In genomic region chr7:132063800-132064199, GRCh38 we compare ENCODE assay signal across 22 cellular contexts.
"Had no signal": no experiment of that assay in that cellular context is flagged by ENCODE, and none has a peak within 500 bp of the region (broad histone marks: within the 10 kb centered on the region; RNA-seq: fewer than 3 reads in every experiment).

No MANE protein-coding gene starts in this region.

- ATAC-seq: esophagus mucosa; foreskin keratinocyte; left ventricle myocardium superior; lower lobe of right lung; natural killer cell; right lobe of liver; stimulated activated naive B cell treated with anti-CD40 and anti-IgM and Interleukin-4, amounts not matched to agents 10 μg/mL and 1 μg/mL and 100 μg/mL, for 72 hours had no signal

- H3K27me3 ChIP-seq: foreskin keratinocyte, right lobe of liver, tibial nerve, upper lobe of left lung had no signal

- H3K9me3 ChIP-seq: lower lobe of right lung, right lobe of liver, thoracic aorta, tibial nerve, upper lobe of left lung had no signal

- H3K27ac ChIP-seq: epithelial cell of prostate, foreskin keratinocyte, lower lobe of right lung, parathyroid adenoma, right lobe of liver, thoracic aorta, tibial nerve, upper lobe of left lung had no signal

- H3K4me1 Mint-ChIP-seq: endodermal cell; immature natural killer cell; natural killer cell; stimulated activated naive B cell treated with anti-CD40 and anti-IgM and Interleukin-4, amounts not matched to agents 10 μg/mL and 1 μg/mL and 100 μg/mL, for 72 hours had no signal

- H3K27me3 Mint-ChIP-seq: dendritic cell treated with granulocyte-macrophage colony-stimulating factor and Interleukin-4, amounts not matched to agents 40 ng/mL and 50 ng/mL, for 4 days; stimulated activated naive B cell treated with anti-CD40 and anti-IgM and Interleukin-4, amounts not matched to agents 10 μg/mL and 1 μg/mL and 100 μg/mL, for 72 hours had no signal

- H3K4me1 ChIP-seq: parathyroid adenoma, right lobe of liver, upper lobe of left lung had no signal

- H3K4me3 Mint-ChIP-seq: dendritic cell treated with granulocyte-macrophage colony-stimulating factor and Interleukin-4, amounts not matched to agents 40 ng/mL and 50 ng/mL, for 4 days; endodermal cell; immature natural killer cell; natural killer cell; stimulated activated naive B cell treated with anti-CD40 and anti-IgM and Interleukin-4, amounts not matched to agents 10 μg/mL and 1 μg/mL and 100 μg/mL, for 72 hours; stimulated activated naive CD8-positive, alpha-beta T cell treated with anti-CD3 and anti-CD28 coated beads, Interleukin-15, Interleukin-2, amounts not matched to agents 100 ng/mL and 50 ng/mL, for 24 hours had no signal

- H3K9me3 Mint-ChIP-seq: dendritic cell treated with granulocyte-macrophage colony-stimulating factor and Interleukin-4, amounts not matched to agents 40 ng/mL and 50 ng/mL, for 4 days; natural killer cell; stimulated activated naive CD8-positive, alpha-beta T cell treated with anti-CD3 and anti-CD28 coated beads, Interleukin-15, Interleukin-2, amounts not matched to agents 100 ng/mL and 50 ng/mL, for 24 hours had no signal

- H3K4me3 ChIP-seq: lower lobe of right lung, right lobe of liver, thoracic aorta, tibial nerve, upper lobe of left lung had no signal

- H3K36me3 Mint-ChIP-seq: immature natural killer cell; natural killer cell; stimulated activated naive B cell treated with anti-CD40 and anti-IgM and Interleukin-4, amounts not matched to agents 10 μg/mL and 1 μg/mL and 100 μg/mL, for 72 hours had no signal

- DNase-seq: effector CD8-positive, alpha-beta T cell; endodermal cell; foreskin keratinocyte; hypothalamus; immature natural killer cell; left ventricle myocardium superior; lower lobe of right lung; natural killer cell; right lobe of liver; small intestine; stimulated activated CD4-positive, alpha-beta T cell treated with anti-CD3 and anti-CD28 coated beads, Interleukin-15, amount 100 ng/mL, for 24 hours; stimulated activated CD4-positive, alpha-beta T cell treated with anti-CD3 and anti-CD28 coated beads, Interleukin-2, amount 100 ng/mL, for 48 hours; stimulated activated naive B cell treated with anti-CD40 and anti-IgM and Interleukin-4, amounts not matched to agents 10 μg/mL and 1 μg/mL and 100 μg/mL, for 72 hours; upper lobe of left lung had no signal

- H3K36me3 ChIP-seq: lower lobe of right lung, right lobe of liver, thoracic aorta, tibial nerve, upper lobe of left lung had no signal

- H3K27ac Mint-ChIP-seq: dendritic cell treated with granulocyte-macrophage colony-stimulating factor and Interleukin-4, amounts not matched to agents 40 ng/mL and 50 ng/mL, for 4 days; endodermal cell; immature natural killer cell; natural killer cell; progenitor cell of endocrine pancreas; stimulated activated naive B cell treated with anti-CD40 and anti-IgM and Interleukin-4, amounts not matched to agents 10 μg/mL and 1 μg/mL and 100 μg/mL, for 72 hours; stimulated activated naive CD8-positive, alpha-beta T cell treated with anti-CD3 and anti-CD28 coated beads, Interleukin-15, Interleukin-2, amounts not matched to agents 100 ng/mL and 50 ng/mL, for 24 hours had no signal
